Comparison of ENCODE assay signal across 21 cellular contexts in the genomic region with DNA sequence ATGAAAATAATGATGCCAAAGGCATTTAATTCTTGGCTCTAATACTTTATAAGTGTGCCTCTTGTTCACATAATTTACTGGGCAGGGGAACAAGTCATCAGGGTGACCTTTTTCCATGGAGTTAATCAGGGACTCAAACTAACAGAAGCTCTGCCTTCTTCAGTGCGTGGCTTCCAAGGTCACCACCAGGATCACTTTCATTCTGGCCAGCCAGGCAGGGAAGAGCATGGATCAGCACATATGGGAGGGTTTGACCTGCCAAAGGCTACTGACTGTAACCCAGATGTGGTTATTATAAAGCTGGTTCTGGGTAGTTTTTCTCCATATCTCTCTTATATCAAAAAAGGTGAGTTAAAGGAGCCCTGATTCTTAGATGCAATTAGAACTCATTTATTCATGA.
"Had no signal": no experiment of that assay in that cellular context is flagged by ENCODE, and none has a peak within 500 bp of the region (broad histone marks: within the 10 kb centered on the region; RNA-seq: fewer than 3 reads in every experiment).

No MANE protein-coding gene starts in this region.

- H3K36me3 ChIP-seq: esophagus muscularis mucosa, gastrocnemius medialis, heart right ventricle, sigmoid colon, suprapubic skin, thyroid gland, upper lobe of left lung, uterus had no signal

- H3K4me1 ChIP-seq: uterus had no signal

- ATAC-seq: gastrocnemius medialis, heart right ventricle had no signal

- DNase-seq: cortex of kidney; dorsolateral prefrontal cortex; effector memory CD4-positive, alpha-beta T cell; gastrocnemius medialis; heart right ventricle; hypothalamus; kidney glomerular epithelial cell; mesendoderm; naive B cell; posterior cingulate gyrus; sigmoid colon; stimulated activated CD4-positive, alpha-beta T cell treated with anti-CD3 and anti-CD28 coated beads, Interleukin-12 subunit alpha, Interleukin-12 subunit beta, amount 100 ng/mL, for 4 hours; stimulated activated naive CD4-positive, alpha-beta T cell; thyroid gland; upper lobe of left lung; uterus had no signal

- H3K27me3 ChIP-seq: esophagus muscularis mucosa, gastrocnemius medialis, sigmoid colon, thyroid gland, upper lobe of left lung, uterus had no signal

- FAIRE-seq: islet of Langerhans had no signal

- H3K4me3 ChIP-seq: dorsolateral prefrontal cortex, esophagus muscularis mucosa, gastrocnemius medialis, heart right ventricle, sigmoid colon, skin epidermis, suprapubic skin, thyroid gland, upper lobe of left lung, uterus had no signal

- H3K27ac ChIP-seq: epithelial cell of prostate, gastrocnemius medialis, heart right ventricle, skin epidermis, suprapubic skin, thyroid gland, upper lobe of left lung, uterus had no signal

- H3K9me3 ChIP-seq: esophagus muscularis mucosa, gastrocnemius medialis, heart right ventricle, sigmoid colon, suprapubic skin, thyroid gland, upper lobe of left lung, uterus had no signal
